Comparison of ENCODE assay signal across 23 cellular contexts in the genomic region with DNA sequence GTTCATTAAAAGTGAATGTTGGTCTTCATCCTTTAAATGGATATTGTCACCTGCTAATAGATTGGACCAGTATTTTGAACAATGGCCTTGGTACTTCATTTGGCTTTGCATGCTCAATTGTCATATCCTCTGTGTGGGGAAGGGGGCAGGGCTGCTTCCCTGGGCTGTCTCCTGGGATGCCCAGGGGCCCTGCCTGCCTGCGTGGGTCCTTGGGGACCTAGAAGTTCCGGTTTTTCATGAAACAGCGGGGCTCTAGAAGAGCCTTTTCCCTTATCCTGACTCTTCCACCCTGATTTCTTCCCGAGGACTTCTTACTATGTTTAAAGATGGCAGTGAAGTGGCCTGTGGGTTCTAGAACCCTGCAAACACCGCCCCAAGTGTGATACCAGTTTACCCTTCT.
"Had no signal": no experiment of that assay in that cellular context is flagged by ENCODE, and none has a peak within 500 bp of the region (broad histone marks: within the 10 kb centered on the region; RNA-seq: fewer than 3 reads in every experiment).

No MANE protein-coding gene starts in this region.

- H3K36me3 Mint-ChIP-seq: memory B cell; natural killer cell; stimulated activated memory B cell treated with anti-CD40 and anti-IgM and Interleukin-4, amounts not matched to agents 10 μg/mL and 1 μg/mL and 100 μg/mL, for 72 hours; type B pancreatic cell had no signal

- H3K4me3 Mint-ChIP-seq: endodermal cell; memory B cell; natural killer cell; stimulated activated memory B cell treated with anti-CD40 and anti-IgM and Interleukin-4, amounts not matched to agents 10 μg/mL and 1 μg/mL and 100 μg/mL, for 72 hours; type B pancreatic cell had no signal

- H3K4me3 ChIP-seq: lung, ovary, psoas muscle, sigmoid colon, spleen, testis, tibial artery had no signal

- H3K9me3 Mint-ChIP-seq: endodermal cell; memory B cell; natural killer cell; stimulated activated memory B cell treated with anti-CD40 and anti-IgM and Interleukin-4, amounts not matched to agents 10 μg/mL and 1 μg/mL and 100 μg/mL, for 72 hours had no signal

- H3K27me3 Mint-ChIP-seq: memory B cell; stimulated activated memory B cell treated with anti-CD40 and anti-IgM and Interleukin-4, amounts not matched to agents 10 μg/mL and 1 μg/mL and 100 μg/mL, for 72 hours; type B pancreatic cell had no signal

- ATAC-seq: left lobe of liver; natural killer cell; right cardiac atrium; stimulated activated memory B cell treated with anti-CD40 and anti-IgM and Interleukin-4, amounts not matched to agents 10 μg/mL and 1 μg/mL and 100 μg/mL, for 72 hours; stimulated activated naive CD8-positive, alpha-beta T cell treated with anti-CD3 and anti-CD28 coated beads, Interleukin-15, Interleukin-2, amounts not matched to agents 100 U/mL and 50 U/mL, for 24 hours had no signal

- DNase-seq: cortex of kidney; effector CD8-positive, alpha-beta T cell; endodermal cell; head of caudate nucleus; kidney; natural killer cell; occipital lobe; ovary; posterior cingulate gyrus; psoas muscle; right cardiac atrium; sigmoid colon; spleen; stimulated activated CD4-positive, alpha-beta T cell treated with anti-CD3 and anti-CD28 coated beads, Interleukin-4, amount 100 ng/mL, for 4 hours; stimulated activated naive CD8-positive, alpha-beta T cell treated with anti-CD3 and anti-CD28 coated beads, Interleukin-15, Interleukin-2, amounts not matched to agents 100 U/mL and 50 U/mL, for 24 hours; substantia nigra; testis; tibial artery had no signal

- H3K27ac Mint-ChIP-seq: endodermal cell; memory B cell; natural killer cell; stimulated activated memory B cell treated with anti-CD40 and anti-IgM and Interleukin-4, amounts not matched to agents 10 μg/mL and 1 μg/mL and 100 μg/mL, for 72 hours; type B pancreatic cell had no signal
